Comparison of ENCODE assay signal across 20 cellular contexts in genomic region chr6:130847546-130847945, GRCh38. TPM values are rescaled to one million over a fixed set of nuclear protein-coding genes. Genes with fewer than 3 reads are reported as not detected.
A peak's percentile ranks its signal among the peaks of the same experiment; 100 is the strongest.
DNase-seq lines count a peak whose midpoint lies in the region; ATAC-seq and TF ChIP-seq lines count a peak whose summit lies in the region.
"Had no signal": no experiment of that assay in that cellular context is flagged by ENCODE, and none has a peak within 500 bp of the region (broad histone marks: within the 10 kb centered on the region; RNA-seq: fewer than 3 reads in every experiment).

No MANE protein-coding gene starts in this region.

- no peak overlapping the region for H3K4me3 Mint-ChIP-seq in nephron

- H3K36me3 ChIP-seq in cardiac muscle cell, result no peaks in the 10 kb centered on the region
- H3K36me3 ChIP-seq in endocrine pancreas (ENCODE audit: control insufficient read depth, insufficient read depth, low read length), result no peaks in the 10 kb centered on the region
- no peaks in the 10 kb centered on the region for H3K36me3 ChIP-seq in body of pancreas (replicated peaks in 1 of 2; ENCODE audit: insufficient read depth in 1 of 2, low read depth in 2 of 2)
- H3K36me3 ChIP-seq in ascending aorta, result no peaks in the 10 kb centered on the region
- H3K36me3 ChIP-seq: HAP-1 had no signal

- peaks cover 32% of the 10 kb centered on the region for H3K4me1 Mint-ChIP-seq in nephron

- no peak for TF ChIP-seq POLR2A in body of pancreas (IDR thresholded peaks at IDR 0.05)

- peak overlapping the region; percentile 70 to 95 (median 87) for H3K27ac Mint-ChIP-seq in nephron

- H3K4me3 ChIP-seq in cardiac muscle cell (no peak overlapping the region), endocrine pancreas (ENCODE audit: control insufficient read depth, insufficient read depth, low read length) (peak overlapping the region; percentile 57), body of pancreas (no peak overlapping the region), ascending aorta (peak overlapping the region in 1 of 2 donors; percentile 26)
- H3K4me3 ChIP-seq: HAP-1 had no signal

- TF ChIP-seq CTCF in cardiac muscle cell (IDR thresholded peaks at IDR 0.05; ENCODE audit: low read depth, low read length) (no peak), nephron (IDR thresholded peaks at IDR 0.05; ENCODE audit: unreplicated experiment in 3 of 3) (no peak), body of pancreas (IDR thresholded peaks at IDR 0.05) (no peak), ascending aorta (IDR thresholded peaks at IDR 0.05) (no peak)

- no peaks in the 10 kb centered on the region for H3K9me3 Mint-ChIP-seq in nephron

- no peaks in the 10 kb centered on the region for H3K9me3 ChIP-seq in cardiac muscle cell (ENCODE audit: low read depth)
- H3K9me3 ChIP-seq in endocrine pancreas (ENCODE audit: control insufficient read depth, low read length), result no peaks in the 10 kb centered on the region
- no peaks in the 10 kb centered on the region for H3K9me3 ChIP-seq in body of pancreas
- no peaks in the 10 kb centered on the region for H3K9me3 ChIP-seq in ascending aorta
- H3K9me3 ChIP-seq: HAP-1 had no signal

- intact Hi-C loops in cardiac septum (cut with DNase I) (loop anchor here (10.0 kb wide), 1 partner anchor 523 kb away; no protein-coding TSS in a partner anchor), body of pancreas (cut with DNase I) (loop anchor here (10.0 kb wide), 1 partner anchor 523 kb away; no protein-coding TSS in a partner anchor), ascending aorta (cut with DNase I) (loop anchor here (10.0 kb wide), 1 partner anchor 523 kb away; no protein-coding TSS in a partner anchor)

- H3K9ac ChIP-seq in endocrine pancreas (ENCODE audit: control insufficient read depth, insufficient read depth, low read length), result no peak overlapping the region

- H3K27me3 ChIP-seq in cardiac muscle cell (no peaks in the 10 kb centered on the region), endocrine pancreas (ENCODE audit: control insufficient read depth, insufficient read depth, low read length) (no peaks in the 10 kb centered on the region), body of pancreas (no peaks in the 10 kb centered on the region), ascending aorta (no peaks in the 10 kb centered on the region)

- no peak for DNase-seq in cardiac muscle cell (ENCODE audit: low read depth in 1 of 2, low spot score in 1 of 2)
- DNase-seq in cardiac septum (ENCODE audit: low spot score), result no peak
- DNase-seq in NCI-H1694 treated with DMSO at 0.1 percent for 48 hours (lab: John Stamatoyannopoulos, UW), result no peak
- DNase-seq in body of pancreas, result no peak
- no peak for DNase-seq in ascending aorta (ENCODE audit: low spot score in 2 of 2)
- DNase-seq in T-helper 1 cell, result no peak
- DNase-seq: C1 segment of cervical spinal cord, DMS79 treated with DMSO at 0.1 percent for 48 hours, MV-4-11, NCI-H1436, NCI-H2029 treated with DMSO at 0.1 percent for 48 hours, NCI-H2171 treated with DMSO at 0.1 percent for 48 hours, NCI-H748 treated with DMSO at 0.1 percent for 48 hours had no signal

- peak overlapping the region; percentile 71 for H3K27ac ChIP-seq in cardiac muscle cell
- H3K27ac ChIP-seq in body of pancreas, result no peak overlapping the region
- H3K27ac ChIP-seq in ascending aorta, result no peak overlapping the region

- no peak for ATAC-seq in body of pancreas

- 75 to 81% methylated on average over 3 of the region's 3 CpGs for WGBS in body of pancreas, 2 donors

- H3K4me1 ChIP-seq in cardiac muscle cell (ENCODE audit: low read depth), result peaks cover 32% of the 10 kb centered on the region
- no peaks in the 10 kb centered on the region for H3K4me1 ChIP-seq in endocrine pancreas (ENCODE audit: control insufficient read depth, insufficient read depth, low read length)
- no peaks in the 10 kb centered on the region for H3K4me1 ChIP-seq in body of pancreas
- H3K4me1 ChIP-seq in ascending aorta, result no peaks in the 10 kb centered on the region

- H3K27me3 Mint-ChIP-seq in nephron (ENCODE audit: low read depth), result no peaks in the 10 kb centered on the region

- peaks cover 3% of the 10 kb centered on the region for H3K36me3 Mint-ChIP-seq in nephron (ENCODE audit: low read depth)

RNA-seq across cellular contexts. Expression of gene SMLR1, which starts 20.3 kb away (rescaled TPM):
- total RNA-seq in cardiac muscle cell, result not detected in 2 replicates
- polyA plus RNA-seq in cardiac muscle cell, result 0.31 TPM in 1 of 2 replicates, not detected in the other
- not detected for total RNA-seq in cardiac septum
- under 1 TPM in 1 of 2 donors, not detected in 1; 0.52 TPM for total RNA-seq in body of pancreas
- total RNA-seq in ascending aorta, result not detected
- total RNA-seq: A172, G401, HT1080, NCI-H460 had no signal
